In genomic region chr7:23275906-23276305, GRCh38 we compare ENCODE assay signal across 18 cellular contexts. TPM values are rescaled to one million over a fixed set of nuclear protein-coding genes. Genes with fewer than 3 reads are reported as not detected.
"Had no signal": no experiment of that assay in that cellular context is flagged by ENCODE, and none has a peak within 500 bp of the region (broad histone marks: within the 10 kb centered on the region; RNA-seq: fewer than 3 reads in every experiment).

No MANE protein-coding gene starts in this region.

- H3K27me3 Mint-ChIP-seq: activated T-cell treated with anti-CD3 and anti-CD28 coated beads, Interleukin-2, amount 50 U/mL, for 24 hours had no signal

- H3K9me3 Mint-ChIP-seq: activated CD4-positive, alpha-beta memory T cell treated with anti-CD3 and anti-CD28 coated beads, Interleukin-2, amount 10 ng/mL, durations not matched to agents 7 days and 5 days; activated naive CD4-positive, alpha-beta T cell treated with anti-CD3 and anti-CD28 coated beads, Interleukin-2, amount 10 ng/mL, durations not matched to agents 7 days and 5 days; activated T-cell treated with anti-CD3 and anti-CD28 coated beads, Interleukin-2, amount 50 U/mL, for 24 hours; mesothelial cell of epicardium; stimulated activated naive B cell treated with anti-CD40 and anti-IgM and Interleukin-4, amounts not matched to agents 10 μg/mL and 1 μg/mL and 100 μg/mL, for 72 hours; WTC11 had no signal

- H3K4me1 ChIP-seq: ascending aorta, breast epithelium, lower lobe of right lung, prostate gland, tibial artery had no signal

- H3K36me3 Mint-ChIP-seq: activated naive CD4-positive, alpha-beta T cell treated with anti-CD3 and anti-CD28 coated beads, Interleukin-2, amount 10 ng/mL, durations not matched to agents 7 days and 5 days; mesothelial cell of epicardium; stimulated activated naive B cell treated with anti-CD40 and anti-IgM and Interleukin-4, amounts not matched to agents 10 μg/mL and 1 μg/mL and 100 μg/mL, for 72 hours; WTC11 had no signal

- H3K27ac Mint-ChIP-seq: activated CD4-positive, alpha-beta memory T cell treated with anti-CD3 and anti-CD28 coated beads, Interleukin-2, amount 10 ng/mL, durations not matched to agents 7 days and 5 days; activated T-cell treated with anti-CD3 and anti-CD28 coated beads, Interleukin-2, amount 50 U/mL, for 24 hours; mesothelial cell of epicardium; stimulated activated naive B cell treated with anti-CD40 and anti-IgM and Interleukin-4, amounts not matched to agents 10 μg/mL and 1 μg/mL and 100 μg/mL, for 72 hours; WTC11 had no signal

- ATAC-seq: left cardiac atrium; lower lobe of right lung; right cardiac atrium; stimulated activated naive B cell treated with anti-CD40 and anti-IgM and Interleukin-4, amounts not matched to agents 10 μg/mL and 1 μg/mL and 100 μg/mL, for 72 hours had no signal

- H3K4me3 Mint-ChIP-seq: activated CD4-positive, alpha-beta memory T cell treated with anti-CD3 and anti-CD28 coated beads, Interleukin-2, amount 10 ng/mL, durations not matched to agents 7 days and 5 days; activated naive CD4-positive, alpha-beta T cell treated with anti-CD3 and anti-CD28 coated beads, Interleukin-2, amount 10 ng/mL, durations not matched to agents 7 days and 5 days; activated T-cell treated with anti-CD3 and anti-CD28 coated beads, Interleukin-2, amount 50 U/mL, for 24 hours; mesothelial cell of epicardium; stimulated activated naive B cell treated with anti-CD40 and anti-IgM and Interleukin-4, amounts not matched to agents 10 μg/mL and 1 μg/mL and 100 μg/mL, for 72 hours; WTC11 had no signal

- H3K4me3 ChIP-seq: ascending aorta, breast epithelium, lower lobe of right lung, prostate gland, skin epidermis, tibial artery had no signal

- H3K36me3 ChIP-seq: breast epithelium, prostate gland had no signal

- H3K27me3 ChIP-seq: ascending aorta, breast epithelium, tibial artery had no signal

- H3K9me3 ChIP-seq: ascending aorta, breast epithelium, lower lobe of right lung, prostate gland, tibial artery had no signal

- DNase-seq: activated CD4-positive, alpha-beta memory T cell treated with anti-CD3 and anti-CD28 coated beads, Interleukin-2, amount 10 ng/mL, durations not matched to agents 7 days and 5 days; activated CD4-positive, alpha-beta T cell treated with anti-CD3 and anti-CD28 coated beads for 4 hours; activated naive CD4-positive, alpha-beta T cell treated with anti-CD3 and anti-CD28 coated beads, Interleukin-2, amount 10 ng/mL, durations not matched to agents 7 days and 5 days; activated T-cell treated with anti-CD3 and anti-CD28 coated beads, Interleukin-2, amount 50 U/mL, for 24 hours; left cardiac atrium; lower lobe of right lung; right cardiac atrium; stimulated activated CD4-positive, alpha-beta T cell treated with anti-CD3 and anti-CD28 coated beads, Interleukin-15, amount 100 ng/mL, for 24 hours; stimulated activated CD4-positive, alpha-beta T cell treated with anti-CD3 and anti-CD28 coated beads, Interleukin-4, amount 100 ng/mL, for 1 hour; stimulated activated naive B cell treated with anti-CD40 and anti-IgM and Interleukin-4, amounts not matched to agents 10 μg/mL and 1 μg/mL and 100 μg/mL, for 72 hours; tibial artery had no signal

- H3K27ac ChIP-seq: ascending aorta, breast epithelium, lower lobe of right lung, prostate gland, skin epidermis, tibial artery had no signal

RNA-seq across cellular contexts. Expression of gene GPNMB, which starts 29.3 kb away (rescaled TPM):
- polyA plus RNA-seq: neural cell had no signal
